ENCODE assay signal across 8 cellular contexts in the genomic region with DNA sequence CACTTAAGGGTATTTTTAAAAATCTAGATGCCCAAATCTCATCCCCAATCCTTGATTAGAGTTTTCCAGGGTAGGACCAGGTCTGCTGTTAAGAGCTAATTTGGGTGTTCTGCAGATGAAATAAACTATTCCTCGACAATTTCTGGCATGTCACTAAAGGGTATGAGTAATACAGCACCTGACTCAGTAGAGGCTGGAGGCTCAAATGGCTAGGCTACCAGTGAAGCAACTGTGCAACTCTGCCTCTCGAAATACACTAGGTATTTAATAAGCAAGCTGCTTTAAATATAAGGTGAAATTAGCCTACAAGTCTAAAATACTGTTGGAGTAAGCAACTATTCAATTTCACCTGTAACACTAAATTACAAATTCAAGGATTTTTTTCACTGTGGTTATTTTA. TPM values are rescaled to one million over a fixed set of nuclear protein-coding genes. Genes with fewer than 3 reads are reported as not detected.
A peak's percentile ranks its signal among the peaks of the same experiment; 100 is the strongest.
DNase-seq lines count a peak whose midpoint lies in the region; ATAC-seq, FAIRE-seq and TF ChIP-seq lines count a peak whose summit lies in the region.

No MANE protein-coding gene starts in this region.

- H3K27ac Mint-ChIP-seq in activated naive CD8-positive, alpha-beta T cell = no peak overlapping the region

- peak overlapping the region; percentile 100 for H3K4me3 Mint-ChIP-seq in activated naive CD8-positive, alpha-beta T cell

- whole genome bisulfite sequencing in heart right ventricle, 2 donors = 80% methylated on average over 2 of the region's 2 CpGs
- WGBS in transverse colon (ENCODE audit: low coverage in 1 of 2), 2 donors = 61 to 100% methylated on average over 1 to 2 of the region's 2 CpGs

- H3K27ac ChIP-seq in heart right ventricle (peak overlapping the region in 2 of 10 donors; percentile 96 to 98), right atrium auricular region (no peak overlapping the region), upper lobe of right lung (peak overlapping the region; percentile 99), transverse colon (peak overlapping the region in 1 of 4 donors; percentile 100)

- H3K27me3 ChIP-seq in heart right ventricle (no peaks in the 10 kb centered on the region), right atrium auricular region (no peaks in the 10 kb centered on the region), upper lobe of right lung (no peaks in the 10 kb centered on the region), transverse colon (no peaks in the 10 kb centered on the region)

- peaks cover 3% of the 10 kb centered on the region for H3K27me3 Mint-ChIP-seq in activated naive CD8-positive, alpha-beta T cell

- in situ Hi-C loops in transverse colon (cut with MboI; ENCODE audit: low pct_ligation_motif_present in 1 of 4, low pct_unique_long_range_greater_than_20kb in 1 of 4, low sequenced_read_pairs in 3 of 4) = no loop called here

- no peaks in the 10 kb centered on the region for H3K9me3 Mint-ChIP-seq in activated naive CD8-positive, alpha-beta T cell (ENCODE audit: low read depth)

- H3K36me3 Mint-ChIP-seq in activated naive CD8-positive, alpha-beta T cell = peaks cover 14% of the 10 kb centered on the region

- no peak for TF ChIP-seq CTCF in heart right ventricle (IDR thresholded peaks at IDR 0.05)
- TF ChIP-seq CTCF in right atrium auricular region (IDR thresholded peaks at IDR 0.05) = no peak
- TF ChIP-seq CTCF in upper lobe of right lung (IDR thresholded peaks at IDR 0.05) = no peak
- no peak for TF ChIP-seq CTCF in transverse colon (IDR thresholded peaks at IDR 0.05)

- intact Hi-C loops in heart right ventricle (cut with DNase I) (loop anchor here in 1 of 10 donors (5.0 kb wide), 1 partner anchor 33 kb away; no protein-coding TSS in a partner anchor), upper lobe of right lung (cut with DNase I) (no loop called here), transverse colon (cut with DNase I; ENCODE audit: low total_unique reads) (no loop called here)

- peak; percentile 89 for FAIRE-seq in islet of Langerhans (lab: Jason Lieb, UNC)

- no peaks in the 10 kb centered on the region for H3K9me3 ChIP-seq in heart right ventricle
- H3K9me3 ChIP-seq in right atrium auricular region = no peaks in the 10 kb centered on the region
- no peaks in the 10 kb centered on the region for H3K9me3 ChIP-seq in upper lobe of right lung
- H3K9me3 ChIP-seq in transverse colon = no peaks in the 10 kb centered on the region

- no peak for TF ChIP-seq POLR2A in transverse colon (IDR thresholded peaks at IDR 0.05)

- DNase-seq in heart right ventricle (no peak), right atrium auricular region (ENCODE audit: low spot score) (no peak), upper lobe of right lung (no peak), C1 segment of cervical spinal cord (lab: John Stamatoyannopoulos, UW) (no peak), transverse colon (no peak)
- DNase-seq in stimulated activated CD4-positive, alpha-beta T cell treated with anti-CD3 and anti-CD28 coated beads, Interleukin-15, amount 100 ng/mL, for 24 hours = no peak

- H3K36me3 ChIP-seq in heart right ventricle (peaks cover 0 to 50% (median 44%) of the 10 kb centered on the region in 9 donors), right atrium auricular region (peaks cover 49% of the 10 kb centered on the region), upper lobe of right lung (peaks cover 45% of the 10 kb centered on the region), transverse colon (peaks cover 0 to 47% (median 15%) of the 10 kb centered on the region in 4 donors)

- no peak for ATAC-seq in heart right ventricle
- no peak for ATAC-seq in upper lobe of right lung

- H3K4me3 ChIP-seq in heart right ventricle (peak overlapping the region in 9 of 10 donors; percentile 78 to 99 (median 94)), right atrium auricular region (peak overlapping the region in 1 of 2 donors; percentile 100), upper lobe of right lung (peak overlapping the region; percentile 95), transverse colon (peak overlapping the region in 2 of 4 donors; percentile 70 to 90)

- no peak for TF ChIP-seq EP300 in transverse colon (IDR thresholded peaks at IDR 0.05; ENCODE audit: low read depth)

- H3K4me1 Mint-ChIP-seq in activated naive CD8-positive, alpha-beta T cell (ENCODE audit: low read depth) = peaks cover 38% of the 10 kb centered on the region

- H3K4me1 ChIP-seq in heart right ventricle (peaks cover 3 to 31% (median 27%) of the 10 kb centered on the region in 9 donors), right atrium auricular region (peaks cover 0 to 22% of the 10 kb centered on the region in 2 donors), upper lobe of right lung (peaks cover 27% of the 10 kb centered on the region), transverse colon (peaks cover 8 to 29% (median 23%) of the 10 kb centered on the region in 4 donors)

RNA-seq across cellular contexts. Expression of a gene that starts 1.5 kb away (rescaled TPM):
- total RNA-seq in heart right ventricle (10 to 100 TPM; 17.2 to 26.6 (median 24.5) TPM), right atrium auricular region (10 to 100 TPM; 14.1 to 26.2 TPM), upper lobe of right lung (29.5 TPM), transverse colon (10 to 100 TPM; 10.1 to 26.4 (median 24.5) TPM)
- polyA plus RNA-seq in heart right ventricle = 10 to 100 TPM in 1 of 2 donors, 1 to 10 TPM in 1; 8.8 to 15.7 TPM

RNA-seq across cellular contexts. Expression of a gene that starts 33.4 kb away (rescaled TPM):
- total RNA-seq in heart right ventricle = 10 to 100 TPM in 2 of 10 donors, 1 to 10 TPM in 8; 6.4 to 11.0 (median 9.2) TPM
- polyA plus RNA-seq in heart right ventricle = 10 to 100 TPM in 1 of 2 donors, 1 to 10 TPM in 1; 9.1 to 12.5 TPM
- total RNA-seq in right atrium auricular region = 10 to 100 TPM in 1 of 2 donors, 1 to 10 TPM in 1; 8.6 to 10.4 TPM
- total RNA-seq in upper lobe of right lung = 11.2 TPM
- 10 to 100 TPM in 3 of 4 donors, 1 to 10 TPM in 1; 8.6 to 37.4 (median 22.3) TPM for total RNA-seq in transverse colon
